10 cellular contexts compared by ENCODE assay signal in genomic region chr16:30533146-30533522, GRCh38. TPM values are rescaled to one million over a fixed set of nuclear protein-coding genes. Genes with fewer than 3 reads are reported as not detected.
DNase-seq lines count a peak whose midpoint lies in the region; ATAC-seq, FAIRE-seq and TF ChIP-seq lines count a peak whose summit lies in the region.
"Had no signal": no experiment of that assay in that cellular context is flagged by ENCODE, and none has a peak within 500 bp of the region (broad histone marks: within the 10 kb centered on the region; RNA-seq: fewer than 3 reads in every experiment).

No MANE protein-coding gene starts in this region.

- H3K4me3 Mint-ChIP-seq in activated CD4-positive, alpha-beta T cell treated with anti-CD3 and anti-CD28 coated beads for 36 hours, result peak overlapping the region; percentile 91

- H3K79me2 ChIP-seq in PC-9 (ENCODE audit: low read depth) (peaks cover 53% of the 10 kb centered on the region), endothelial cell of umbilical vein (ENCODE audit: control insufficient read depth, insufficient read depth, low read length) (peaks cover 2% of the 10 kb centered on the region)

- DNase-seq in activated CD4-positive, alpha-beta T cell treated with anti-CD3 and anti-CD28 coated beads for 36 hours, result no peak
- DNase-seq in activated CD4-positive, alpha-beta T cell treated with anti-CD3 and anti-CD28 coated beads, Interleukin-2, amount 50 U/mL, for 1 hour, result no peak
- DNase-seq in PC-9 (no peak), endothelial cell of umbilical vein (ENCODE audit: low read depth, low spot score) (no peak), NCI-H187 treated with DMSO at 0.1 percent for 48 hours (lab: John Stamatoyannopoulos, UW) (no peak), DMS53 (lab: John Stamatoyannopoulos, UW) (no peak)
- DNase-seq: caudate nucleus, NCI-H446 treated with DMSO at 0.1 percent for 48 hours had no signal

- no peak for TF ChIP-seq POLR2A in endothelial cell of umbilical vein (IDR thresholded peaks at IDR 0.05; ENCODE audit: low read depth, low read length)

- no peak for FAIRE-seq in endothelial cell of umbilical vein (lab: Jason Lieb, UNC)

- TF ChIP-seq CTCF in PC-9 (conservative IDR thresholded peaks at IDR 0.05) (no peak), endothelial cell of umbilical vein (IDR thresholded peaks at IDR 0.05; ENCODE audit: extremely low read depth in 1 of 2, insufficient read depth in 1 of 2, low read depth in 1 of 2, low read length in 2 of 2) (no peak)

- no peak overlapping the region for H3K27ac ChIP-seq in PC-9
- no peak overlapping the region for H3K27ac ChIP-seq in endothelial cell of umbilical vein (ENCODE audit: insufficient read depth, low read depth, low read length)

- H3K27me3 ChIP-seq in PC-9 (ENCODE audit: insufficient read depth, low read depth) (no peaks in the 10 kb centered on the region), endothelial cell of umbilical vein (ENCODE audit: control insufficient read depth in 2 of 2, insufficient read depth in 2 of 2, low read length in 2 of 2) (no peaks in the 10 kb centered on the region), skeletal muscle satellite cell (ENCODE audit: control insufficient read depth, insufficient read depth, low read length) (no peaks in the 10 kb centered on the region)

- 0 out of 2 replicates have a peak, but pooled peaks cover 13% of the 10 kb centered on the region for H3K36me3 ChIP-seq in PC-9 (ENCODE audit: low read depth)
- peaks cover 0 to 2% of the 10 kb centered on the region in 2 experiments for H3K36me3 ChIP-seq in endothelial cell of umbilical vein (ENCODE audit: control insufficient read depth in 2 of 2, extremely low read depth in 1 of 2, insufficient read depth in 2 of 2, low read length in 2 of 2)
- peaks cover 10% of the 10 kb centered on the region for H3K36me3 ChIP-seq in skeletal muscle satellite cell (ENCODE audit: insufficient read depth, low read length)

- H3K27me3 Mint-ChIP-seq in activated CD4-positive, alpha-beta T cell treated with anti-CD3 and anti-CD28 coated beads for 36 hours, result no peaks in the 10 kb centered on the region

- POLR2A ChIA-PET in activated CD4-positive, alpha-beta T cell treated with anti-CD3 and anti-CD28 coated beads for 36 hours (lab: Charles Lee), result interaction anchor here (0.8 to 3.2 kb wide), 2 partner anchors 25 to 45 kb away, joined by 3 to 30 read pairs; partner anchors contain the start of gene ZNF764
- POLR2A ChIA-PET in PC-9 (lab: Charles Lee; ENCODE audit: unreplicated experiment) (interaction anchor here (0.6 kb wide), 2 partner anchors 55 to 101 kb away, joined by 3 to 7 read pairs; no protein-coding TSS in a partner anchor), endothelial cell of umbilical vein (lab: Charles Lee) (no interaction called here)

- peaks cover 54% of the 10 kb centered on the region for H3K4me1 Mint-ChIP-seq in activated CD4-positive, alpha-beta T cell treated with anti-CD3 and anti-CD28 coated beads for 36 hours

- H3K4me1 ChIP-seq in PC-9 (replicated peaks; ENCODE audit: insufficient read depth) (peaks cover 39% of the 10 kb centered on the region), endothelial cell of umbilical vein (ENCODE audit: control insufficient read depth, extremely low read depth, insufficient read depth, low read length) (peaks cover 14% of the 10 kb centered on the region), skeletal muscle satellite cell (ENCODE audit: control insufficient read depth, insufficient read depth, low read length) (peaks cover 21% of the 10 kb centered on the region)

- H3K4me3 ChIP-seq in PC-9 (peak overlapping the region; percentile 73; the same call in 1 of the 2 replicates), endothelial cell of umbilical vein (replicated peaks in 1 of 3; ENCODE audit: insufficient read depth in 1 of 3, low read depth in 1 of 3, low read length in 3 of 3) (no peak overlapping the region), skeletal muscle satellite cell (ENCODE audit: low read length) (no peak overlapping the region)

- H3K9ac ChIP-seq in endothelial cell of umbilical vein (replicated peaks; ENCODE audit: extremely low read depth, insufficient read depth, low read length) (no peak overlapping the region), skeletal muscle satellite cell (ENCODE audit: low read depth, low read length) (no peak overlapping the region)

- no peaks in the 10 kb centered on the region for H3K9me3 Mint-ChIP-seq in activated CD4-positive, alpha-beta T cell treated with anti-CD3 and anti-CD28 coated beads for 36 hours (ENCODE audit: low read depth)

- H4K20me1 ChIP-seq in PC-9 (ENCODE audit: insufficient read depth), result no peaks in the 10 kb centered on the region
- no peaks in the 10 kb centered on the region for H4K20me1 ChIP-seq in endothelial cell of umbilical vein (replicated peaks; ENCODE audit: control insufficient read depth, extremely low read depth, insufficient read depth, low read length)

- peak overlapping the region; percentile 85 for H3K27ac Mint-ChIP-seq in activated CD4-positive, alpha-beta T cell treated with anti-CD3 and anti-CD28 coated beads for 36 hours

- dilution Hi-C loops in endothelial cell of umbilical vein (cut with MboI; ENCODE audit: extremely low pct_ligation_motif_present, low sequenced_read_pairs), result no loop called here

- H3K9me2 ChIP-seq in PC-9 (ENCODE audit: insufficient read depth), result no peaks in the 10 kb centered on the region

- no peaks in the 10 kb centered on the region for H3K9me1 ChIP-seq in endothelial cell of umbilical vein (replicated peaks; ENCODE audit: control insufficient read depth, extremely low read depth, insufficient read depth, low read length)

- H3K36me3 Mint-ChIP-seq in activated CD4-positive, alpha-beta T cell treated with anti-CD3 and anti-CD28 coated beads for 36 hours (ENCODE audit: low read depth), result peaks cover 45% of the 10 kb centered on the region

- H2AFZ ChIP-seq in PC-9 (no peak overlapping the region), endothelial cell of umbilical vein (ENCODE audit: low read depth, low read length) (peak overlapping the region; percentile 5)

- H3K4me2 ChIP-seq in PC-9 (peak overlapping the region; percentile 90), endothelial cell of umbilical vein (ENCODE audit: insufficient read depth, low read length) (no peak overlapping the region), skeletal muscle satellite cell (ENCODE audit: low read length) (peak overlapping the region; percentile 88)

- ATAC-seq in activated CD4-positive, alpha-beta T cell treated with anti-CD3 and anti-CD28 coated beads for 36 hours, result no peak
- no peak for ATAC-seq in HG03025 (IDR thresholded peaks at IDR 0.05; ENCODE audit: low FRiP score, unreplicated experiment)

- CTCF ChIA-PET in activated CD4-positive, alpha-beta T cell treated with anti-CD3 and anti-CD28 coated beads for 36 hours (lab: Charles Lee), result interaction anchor here (1.6 to 3.2 kb wide), 2 partner anchors 60 to 103 kb away, joined by 5 to 30 read pairs; partner anchors contain the start of gene DCTPP1
- CTCF ChIA-PET in PC-9 (lab: Charles Lee), result interaction anchor here (3.1 kb wide), 1 partner anchor 25 kb away, joined by 25 read pairs; the partner anchor contains the start of gene ZNF764
- CTCF ChIA-PET in endothelial cell of umbilical vein (lab: Charles Lee), result interaction anchor here (1.1 kb wide), 1 partner anchor 65 kb away, joined by 6 read pairs; no protein-coding TSS in a partner anchor

- BruUV-seq in PC-9 (replicated peaks; lab: Mats Ljungman, UMichigan) (no TSS peak), endothelial cell of umbilical vein (replicated peaks; lab: Mats Ljungman, UMichigan) (no TSS peak)

- intact Hi-C loops in activated CD4-positive, alpha-beta T cell treated with anti-CD3 and anti-CD28 coated beads for 36 hours (cut with DNase I, micrococcal nuclease), result loop anchor here in 1 of 2 experiments (5.0 kb wide), 1 partner anchor 41 kb away; no protein-coding TSS in a partner anchor
- intact Hi-C loops in PC-9 (cut with micrococcal nuclease; ENCODE audit: unreplicated experiment) (no loop called here), endothelial cell of umbilical vein (cut with micrococcal nuclease) (no loop called here)

- H3K9me3 ChIP-seq in PC-9 (ENCODE audit: insufficient read depth, low read depth) (no peaks in the 10 kb centered on the region), endothelial cell of umbilical vein (replicated peaks; ENCODE audit: control insufficient read depth, insufficient read depth, low read length) (no peaks in the 10 kb centered on the region), skeletal muscle satellite cell (replicated peaks; ENCODE audit: low read length) (no peaks in the 10 kb centered on the region)

- peaks cover 30% of the 10 kb centered on the region for H3F3A ChIP-seq in PC-9 (ENCODE audit: insufficient read depth, low read depth)

RNA-seq across cellular contexts. Expression of gene ZNF747, which starts 1.5 kb away (rescaled TPM):
- total RNA-seq in activated CD4-positive, alpha-beta T cell treated with anti-CD3 and anti-CD28 coated beads for 36 hours, result 1 to 10 TPM; 6.3 to 8.0 TPM
- total RNA-seq in PC-9 (2021) (14.5 and 17.9 TPM in 2 replicates), endothelial cell of umbilical vein (7.2 and 8.6 TPM in 2 replicates)
- polyA plus RNA-seq in endothelial cell of umbilical vein, result 6.4 and 7.0 TPM in 2 replicates
- 4.4 and 5.2 TPM in 2 replicates for polyA plus RNA-seq in endothelial cell of umbilical vein (2011; cell fraction: cytosol; rRNA removed)
- 3.4 and 3.9 TPM in 2 replicates for polyA plus RNA-seq in endothelial cell of umbilical vein (2011; cell fraction: nucleus; rRNA removed)
- 2.3 and 3.0 TPM in 2 replicates for polyA plus RNA-seq in endothelial cell of umbilical vein (2012)
- polyA minus RNA-seq in endothelial cell of umbilical vein, result 4.7 and 5.0 TPM in 2 replicates
- 6.6 TPM for polyA minus RNA-seq in endothelial cell of umbilical vein (2011; cell fraction: cytosol; rRNA and poly(A)+ RNA removed)
- polyA minus RNA-seq in endothelial cell of umbilical vein (2011; cell fraction: nucleus; rRNA and poly(A)+ RNA removed), result 4.0 and 4.6 TPM in 2 replicates
- 4.6 and 7.0 TPM in 2 replicates for total RNA-seq in skeletal muscle satellite cell (2012; rRNA removed)

RNA-seq across cellular contexts. Expression of gene ZNF768, which starts 6.8 kb away (rescaled TPM):
- 10 to 100 TPM in 1 of 2 experiments, 1 to 10 TPM in 1; 8.9 to 11.1 TPM for total RNA-seq in activated CD4-positive, alpha-beta T cell treated with anti-CD3 and anti-CD28 coated beads for 36 hours
- total RNA-seq in PC-9 (2021) (64.2 and 68.4 TPM in 2 replicates), endothelial cell of umbilical vein (24.7 and 25.1 TPM in 2 replicates)
- 24.2 and 35.2 TPM in 2 replicates for polyA plus RNA-seq in endothelial cell of umbilical vein
- 19.2 and 23.6 TPM in 2 replicates for polyA plus RNA-seq in endothelial cell of umbilical vein (2011; cell fraction: cytosol; rRNA removed)
- 17.9 and 19.2 TPM in 2 replicates for polyA plus RNA-seq in endothelial cell of umbilical vein (2011; cell fraction: nucleus; rRNA removed)
- polyA plus RNA-seq in endothelial cell of umbilical vein (2012), result 14.8 and 22.0 TPM in 2 replicates
- polyA minus RNA-seq in endothelial cell of umbilical vein, result 8.2 and 10.7 TPM in 2 replicates
- polyA minus RNA-seq in endothelial cell of umbilical vein (2011; cell fraction: cytosol; rRNA and poly(A)+ RNA removed), result 23.0 TPM
- 4.7 and 7.5 TPM in 2 replicates for polyA minus RNA-seq in endothelial cell of umbilical vein (2011; cell fraction: nucleus; rRNA and poly(A)+ RNA removed)
- total RNA-seq in skeletal muscle satellite cell (2012; rRNA removed), result 15.7 and 17.7 TPM in 2 replicates

RNA-seq across cellular contexts. Expression of gene ZNF764, which starts 25.0 kb away (rescaled TPM):
- total RNA-seq in activated CD4-positive, alpha-beta T cell treated with anti-CD3 and anti-CD28 coated beads for 36 hours, result 10 to 100 TPM in 1 of 2 experiments, 1 to 10 TPM in 1; 8.0 to 11.2 TPM
- total RNA-seq in PC-9 (2021) (12.3 and 12.4 TPM in 2 replicates), endothelial cell of umbilical vein (10.7 and 12.1 TPM in 2 replicates)
- 5.0 and 7.9 TPM in 2 replicates for polyA plus RNA-seq in endothelial cell of umbilical vein
- polyA plus RNA-seq in endothelial cell of umbilical vein (2011; cell fraction: cytosol; rRNA removed), result 3.0 and 3.9 TPM in 2 replicates
- 5.8 and 6.2 TPM in 2 replicates for polyA plus RNA-seq in endothelial cell of umbilical vein (2011; cell fraction: nucleus; rRNA removed)
- 3.8 and 4.2 TPM in 2 replicates for polyA plus RNA-seq in endothelial cell of umbilical vein (2012)
- 4.8 and 5.0 TPM in 2 replicates for polyA minus RNA-seq in endothelial cell of umbilical vein
- polyA minus RNA-seq in endothelial cell of umbilical vein (2011; cell fraction: cytosol; rRNA and poly(A)+ RNA removed), result 5.7 TPM
- polyA minus RNA-seq in endothelial cell of umbilical vein (2011; cell fraction: nucleus; rRNA and poly(A)+ RNA removed), result 3.6 and 4.1 TPM in 2 replicates
- total RNA-seq in skeletal muscle satellite cell (2012; rRNA removed), result 6.6 and 8.1 TPM in 2 replicates

RNA-seq across cellular contexts. Expression of gene ZNF688, which starts 38.4 kb away (rescaled TPM):
- total RNA-seq in activated CD4-positive, alpha-beta T cell treated with anti-CD3 and anti-CD28 coated beads for 36 hours, result 1 to 10 TPM; 7.1 to 9.1 TPM
- total RNA-seq in PC-9 (2021) (13.1 and 25.7 TPM in 2 replicates), endothelial cell of umbilical vein (10.5 and 10.9 TPM in 2 replicates)
- 5.4 and 7.5 TPM in 2 replicates for polyA plus RNA-seq in endothelial cell of umbilical vein
- 3.2 and 6.2 TPM in 2 replicates for polyA plus RNA-seq in endothelial cell of umbilical vein (2011; cell fraction: cytosol; rRNA removed)
- polyA plus RNA-seq in endothelial cell of umbilical vein (2011; cell fraction: nucleus; rRNA removed), result 10.7 and 12.9 TPM in 2 replicates
- polyA plus RNA-seq in endothelial cell of umbilical vein (2012), result 5.1 and 5.5 TPM in 2 replicates
- 1.5 and 2.4 TPM in 2 replicates for polyA minus RNA-seq in endothelial cell of umbilical vein
- polyA minus RNA-seq in endothelial cell of umbilical vein (2011; cell fraction: cytosol; rRNA and poly(A)+ RNA removed), result 1.3 TPM
- 2.4 and 3.9 TPM in 2 replicates for polyA minus RNA-seq in endothelial cell of umbilical vein (2011; cell fraction: nucleus; rRNA and poly(A)+ RNA removed)
- total RNA-seq in skeletal muscle satellite cell (2012; rRNA removed), result 3.8 and 11.4 TPM in 2 replicates

RNA-seq across cellular contexts. Expression of gene ZNF785, which starts 52.4 kb away (rescaled TPM):
- 10 to 100 TPM in 1 of 2 experiments, 1 to 10 TPM in 1; 9.2 to 10.8 TPM for total RNA-seq in activated CD4-positive, alpha-beta T cell treated with anti-CD3 and anti-CD28 coated beads for 36 hours
- total RNA-seq in PC-9 (2021) (30.9 and 39.8 TPM in 2 replicates), endothelial cell of umbilical vein (17.6 and 21.9 TPM in 2 replicates)
- polyA plus RNA-seq in endothelial cell of umbilical vein, result 7.8 and 9.7 TPM in 2 replicates
- 6.2 and 8.2 TPM in 2 replicates for polyA plus RNA-seq in endothelial cell of umbilical vein (2011; cell fraction: cytosol; rRNA removed)
- 20.8 and 22.6 TPM in 2 replicates for polyA plus RNA-seq in endothelial cell of umbilical vein (2011; cell fraction: nucleus; rRNA removed)
- polyA plus RNA-seq in endothelial cell of umbilical vein (2012), result 5.8 and 6.4 TPM in 2 replicates
- 9.4 and 9.6 TPM in 2 replicates for polyA minus RNA-seq in endothelial cell of umbilical vein
- 4.3 TPM for polyA minus RNA-seq in endothelial cell of umbilical vein (2011; cell fraction: cytosol; rRNA and poly(A)+ RNA removed)
- 8.6 and 9.5 TPM in 2 replicates for polyA minus RNA-seq in endothelial cell of umbilical vein (2011; cell fraction: nucleus; rRNA and poly(A)+ RNA removed)
- total RNA-seq in skeletal muscle satellite cell (2012; rRNA removed), result 6.8 and 7.2 TPM in 2 replicates
